ENCODE assay signal across 14 cellular contexts in genomic region chr7:101170617-101171441, GRCh38. TPM values are rescaled to one million over a fixed set of nuclear protein-coding genes. Genes with fewer than 3 reads are reported as not detected.
DNase-seq lines count a peak whose midpoint lies in the region; ATAC-seq and TF ChIP-seq lines count a peak whose summit lies in the region.
"Had no signal": no experiment of that assay in that cellular context is flagged by ENCODE, and none has a peak within 500 bp of the region (broad histone marks: within the 10 kb centered on the region; RNA-seq: fewer than 3 reads in every experiment).

No MANE protein-coding gene starts in this region.

- TF ChIP-seq CTCF in nephron (IDR thresholded peaks at IDR 0.05; ENCODE audit: unreplicated experiment in 3 of 3) (no peak), A673 (conservative IDR thresholded peaks at IDR 0.05; ENCODE audit: low read depth, low read length) (no peak)

- no peak overlapping the region for H3K27ac ChIP-seq in CD4-positive, CD25-positive, alpha-beta regulatory T cell (ENCODE audit: insufficient read depth, low read length, poor library complexity, severe bottlenecking)
- H3K27ac ChIP-seq in A673 (ENCODE audit: low read depth, low read length, poor library complexity, severe bottlenecking) (no peak overlapping the region), GM23248 (no peak overlapping the region)

- no peak for ATAC-seq in CD4-positive, CD25-positive, alpha-beta regulatory T cell (ENCODE audit: low read depth in 2 of 2)
- ATAC-seq: esophagus mucosa had no signal

- H3K36me3 Mint-ChIP-seq in CD4-positive, CD25-positive, alpha-beta regulatory T cell: peaks cover 4% of the 10 kb centered on the region
- no peaks in the 10 kb centered on the region for H3K36me3 Mint-ChIP-seq in activated T-helper 2 cell treated with anti-CD3 and anti-CD28 coated beads, Interferon-gamma antibody, Interleukin-2, Interleukin-4, amounts not matched to agents 10 μg/mL and 5 μg/mL and 100 μg/mL, durations not matched to agents 14 hours and 24 hours and 36 hours (ENCODE audit: low read depth)
- no peaks in the 10 kb centered on the region for H3K36me3 Mint-ChIP-seq in nephron (ENCODE audit: low read depth)

- no peak overlapping the region for H3K4me3 ChIP-seq in CD4-positive, CD25-positive, alpha-beta regulatory T cell (ENCODE audit: low read depth, low read length)
- H3K4me3 ChIP-seq in A673 (ENCODE audit: low read depth, low read length, poor library complexity, severe bottlenecking) (no peak overlapping the region), GM23248 (no peak overlapping the region)

- H3K79me2 ChIP-seq in GM23248 (ENCODE audit: insufficient read depth): no peaks in the 10 kb centered on the region

- intact Hi-C loops in activated T-helper 2 cell treated with anti-CD3 and anti-CD28 coated beads, Interferon-gamma antibody, Interleukin-2, Interleukin-4, amounts not matched to agents 10 μg/mL and 5 μg/mL and 100 μg/mL, durations not matched to agents 14 hours and 24 hours and 36 hours (cut with micrococcal nuclease): loop anchor here (2.0 kb wide), 1 partner anchor 282 kb away; the partner anchor contains the start of gene UFSP1
- intact Hi-C loops in A673 (cut with micrococcal nuclease; ENCODE audit: unreplicated experiment): loop anchor here (10.0 kb wide), 1 partner anchor 76 kb away; no protein-coding TSS in a partner anchor

- no peaks in the 10 kb centered on the region for H4K20me1 ChIP-seq in GM23248 (ENCODE audit: insufficient read depth)

- H3K4me2 ChIP-seq in GM23248 (ENCODE audit: unreplicated experiment): no peak overlapping the region

- peaks cover 6 to 71% (median 43%) of the 10 kb centered on the region in 4 donors for H3K4me1 Mint-ChIP-seq in CD4-positive, CD25-positive, alpha-beta regulatory T cell
- peaks cover 52% of the 10 kb centered on the region for H3K4me1 Mint-ChIP-seq in activated T-helper 2 cell treated with anti-CD3 and anti-CD28 coated beads, Interferon-gamma antibody, Interleukin-2, Interleukin-4, amounts not matched to agents 10 μg/mL and 5 μg/mL and 100 μg/mL, durations not matched to agents 14 hours and 24 hours and 36 hours (ENCODE audit: low read depth)
- H3K4me1 Mint-ChIP-seq in nephron: peaks cover 42% of the 10 kb centered on the region

- H3K9me3 Mint-ChIP-seq in CD4-positive, CD25-positive, alpha-beta regulatory T cell: peaks cover 0 to 10% (median 3%) of the 10 kb centered on the region in 7 donors
- H3K9me3 Mint-ChIP-seq in activated T-helper 2 cell treated with anti-CD3 and anti-CD28 coated beads, Interferon-gamma antibody, Interleukin-2, Interleukin-4, amounts not matched to agents 10 μg/mL and 5 μg/mL and 100 μg/mL, durations not matched to agents 14 hours and 24 hours and 36 hours: no peaks in the 10 kb centered on the region
- H3K9me3 Mint-ChIP-seq in nephron: peaks cover 4% of the 10 kb centered on the region

- H3K4me1 ChIP-seq in CD4-positive, CD25-positive, alpha-beta regulatory T cell (ENCODE audit: control insufficient read depth, insufficient read depth, low read length, poor library complexity, severe bottlenecking): peaks cover 49% of the 10 kb centered on the region
- H3K4me1 ChIP-seq in ES-I3 (ENCODE audit: insufficient read depth, low read length): peaks cover 16% of the 10 kb centered on the region
- peaks cover 55% of the 10 kb centered on the region for H3K4me1 ChIP-seq in A673 (ENCODE audit: insufficient read depth, low read length, poor library complexity, severe bottlenecking)
- H3K4me1 ChIP-seq in GM23248 (ENCODE audit: insufficient read depth): 0 out of 2 replicates have a peak, but pooled peaks cover 2% of the 10 kb centered on the region

- no peaks in the 10 kb centered on the region for H3K36me3 ChIP-seq in CD4-positive, CD25-positive, alpha-beta regulatory T cell (ENCODE audit: control insufficient read depth, insufficient read depth, low read length)
- H3K36me3 ChIP-seq in ES-I3 (ENCODE audit: insufficient read depth, low read length) (no peaks in the 10 kb centered on the region), A673 (ENCODE audit: insufficient read depth, low read length, poor library complexity, severe bottlenecking) (no peaks in the 10 kb centered on the region), GM23248 (ENCODE audit: low read depth) (no peaks in the 10 kb centered on the region)

- H2AFZ ChIP-seq in GM23248: no peak overlapping the region

- in situ Hi-C loops in GM23248 (cut with MboI): no loop called here

- peaks cover 87% of the 10 kb centered on the region for H3K27me3 Mint-ChIP-seq in CD4-positive, CD25-positive, alpha-beta regulatory T cell
- H3K27me3 Mint-ChIP-seq in activated T-helper 2 cell treated with anti-CD3 and anti-CD28 coated beads, Interferon-gamma antibody, Interleukin-2, Interleukin-4, amounts not matched to agents 10 μg/mL and 5 μg/mL and 100 μg/mL, durations not matched to agents 14 hours and 24 hours and 36 hours (ENCODE audit: low read depth): peaks cover 73% of the 10 kb centered on the region
- peaks cover 100% of the 10 kb centered on the region for H3K27me3 Mint-ChIP-seq in nephron (ENCODE audit: low read depth)

- H3F3A ChIP-seq in GM23248 (ENCODE audit: insufficient read depth): peaks cover 9% of the 10 kb centered on the region; the same call in 1 of the 2 replicates

- BruUV-seq in A673 (replicated peaks; lab: Mats Ljungman, UMichigan): no TSS peak

- CTCF ChIA-PET in A673 (lab: Charles Lee): interaction anchor here (0.6 to 1.2 kb wide), 2 partner anchors 27 to 76 kb away, joined by 7 read pairs; no protein-coding TSS in a partner anchor

- H3K9ac ChIP-seq in ES-I3 (ENCODE audit: low read depth, low read length) (peak overlapping the region; percentile 40), GM23248 (no peak overlapping the region)

- 3 to 4% methylated on average over 17 of the region's 17 CpGs for WGBS in GM23248 (ENCODE audit: low coverage in 1 of 2, low lambda C conversion rate in 2 of 2, missing lambda C conversion rate in 2 of 2), 2 experiments

- DNase-seq in CD4-positive, CD25-positive, alpha-beta regulatory T cell: no peak
- no peak for DNase-seq in activated T-helper 2 cell treated with anti-CD3 and anti-CD28 coated beads, Interferon-gamma antibody, Interleukin-2, Interleukin-4, amounts not matched to agents 10 μg/mL and 5 μg/mL and 100 μg/mL, durations not matched to agents 14 hours and 24 hours and 36 hours (ENCODE audit: low spot score)
- DNase-seq in A673 (ENCODE audit: low spot score): no peak
- no peak for DNase-seq in GM23248
- no peak for DNase-seq in ureter (ENCODE audit: low spot score)
- DNase-seq: activated CD8-positive, alpha-beta memory T cell treated with anti-CD3 and anti-CD28 coated beads, Interleukin-2, amount 50 U/mL, for 48 hours; NCI-H1105 treated with DMSO at 0.1 percent for 48 hours had no signal

- no peaks in the 10 kb centered on the region for H3K9me3 ChIP-seq in CD4-positive, CD25-positive, alpha-beta regulatory T cell (ENCODE audit: control insufficient read depth in 2 of 2, low read length in 2 of 2)
- H3K9me3 ChIP-seq in ES-I3 (ENCODE audit: control insufficient read depth, insufficient read depth, low read length) (no peaks in the 10 kb centered on the region), A673 (ENCODE audit: low read depth, low read length, poor library complexity, severe bottlenecking) (no peaks in the 10 kb centered on the region), GM23248 (ENCODE audit: low read depth) (no peaks in the 10 kb centered on the region)

- peak overlapping the region in 1 of 3 donors; percentile 53 for H3K27ac Mint-ChIP-seq in CD4-positive, CD25-positive, alpha-beta regulatory T cell
- H3K27ac Mint-ChIP-seq in activated T-helper 2 cell treated with anti-CD3 and anti-CD28 coated beads, Interferon-gamma antibody, Interleukin-2, Interleukin-4, amounts not matched to agents 10 μg/mL and 5 μg/mL and 100 μg/mL, durations not matched to agents 14 hours and 24 hours and 36 hours: peak overlapping the region; percentile 24
- H3K27ac Mint-ChIP-seq in nephron: no peak overlapping the region

- POLR2A ChIA-PET in A673 (lab: Charles Lee; ENCODE audit: low non-redundant PET): no interaction called here

- peaks cover 53% of the 10 kb centered on the region for H3K27me3 ChIP-seq in CD4-positive, CD25-positive, alpha-beta regulatory T cell (ENCODE audit: control insufficient read depth, insufficient read depth, low read length)
- peaks cover 61% of the 10 kb centered on the region for H3K27me3 ChIP-seq in A673 (replicated peaks; ENCODE audit: insufficient read depth, low read depth, low read length, poor library complexity)
- peaks cover 62% of the 10 kb centered on the region for H3K27me3 ChIP-seq in GM23248 (replicated peaks; ENCODE audit: insufficient read depth)

- peak overlapping the region; percentile 24 to 69 (median 62) for H3K4me3 Mint-ChIP-seq in CD4-positive, CD25-positive, alpha-beta regulatory T cell
- H3K4me3 Mint-ChIP-seq in activated T-helper 2 cell treated with anti-CD3 and anti-CD28 coated beads, Interferon-gamma antibody, Interleukin-2, Interleukin-4, amounts not matched to agents 10 μg/mL and 5 μg/mL and 100 μg/mL, durations not matched to agents 14 hours and 24 hours and 36 hours (ENCODE audit: low read depth): no peak overlapping the region
- H3K4me3 Mint-ChIP-seq in nephron: peak overlapping the region; percentile 1 to 64 (median 19)

- no peaks in the 10 kb centered on the region for H3K9me2 ChIP-seq in GM23248 (ENCODE audit: insufficient read depth)

RNA-seq across cellular contexts. Expression of gene VGF, which starts 5.5 kb away (rescaled TPM):
- not detected for total RNA-seq in CD4-positive, CD25-positive, alpha-beta regulatory T cell
- not detected for polyA plus RNA-seq in CD4-positive, CD25-positive, alpha-beta regulatory T cell
- total RNA-seq in activated T-helper 2 cell treated with anti-CD3 and anti-CD28 coated beads, Interferon-gamma antibody, Interleukin-2, Interleukin-4, amounts not matched to agents 10 μg/mL and 5 μg/mL and 100 μg/mL, durations not matched to agents 14 hours and 24 hours and 36 hours: 0.23 and 0.41 TPM in 2 replicates
- total RNA-seq in A673 (2021): 14.4 and 16.0 TPM in 2 replicates
- 0.89 TPM in 1 of 2 replicates, not detected in the other for total RNA-seq in GM23248 (2014; rRNA removed; shearing (Covaris generic))
- 0.11 TPM in 1 of 2 replicates, not detected in the other for polyA plus RNA-seq in GM23248 (2016; fragmentation: Nextera tagmentation; extraction: Ambion mirVana)
- total RNA-seq in ureter: not detected
- total RNA-seq: esophagus mucosa had no signal

RNA-seq across cellular contexts. Expression of gene NAT16, which starts 9.3 kb away (rescaled TPM):
- total RNA-seq in CD4-positive, CD25-positive, alpha-beta regulatory T cell: not detected
- not detected for polyA plus RNA-seq in CD4-positive, CD25-positive, alpha-beta regulatory T cell
- not detected in 2 replicates for total RNA-seq in activated T-helper 2 cell treated with anti-CD3 and anti-CD28 coated beads, Interferon-gamma antibody, Interleukin-2, Interleukin-4, amounts not matched to agents 10 μg/mL and 5 μg/mL and 100 μg/mL, durations not matched to agents 14 hours and 24 hours and 36 hours
- total RNA-seq in A673 (2021): not detected in 2 replicates
- total RNA-seq in GM23248 (2014; rRNA removed; shearing (Covaris generic)): not detected in 2 replicates
- not detected in 2 replicates for polyA plus RNA-seq in GM23248 (2016; fragmentation: Nextera tagmentation; extraction: Ambion mirVana)
- total RNA-seq in ureter: not detected
- total RNA-seq: cardiac septum, esophagus mucosa, NCI-H460, RPMI7951 had no signal

RNA-seq across cellular contexts. Expression of gene AP1S1, which starts 16.6 kb away (rescaled TPM):
- total RNA-seq in CD4-positive, CD25-positive, alpha-beta regulatory T cell: 14.5 TPM
- polyA plus RNA-seq in CD4-positive, CD25-positive, alpha-beta regulatory T cell: 1 to 10 TPM; 5.4 to 8.8 (median 6.3) TPM
- 41.8 and 42.8 TPM in 2 replicates for total RNA-seq in activated T-helper 2 cell treated with anti-CD3 and anti-CD28 coated beads, Interferon-gamma antibody, Interleukin-2, Interleukin-4, amounts not matched to agents 10 μg/mL and 5 μg/mL and 100 μg/mL, durations not matched to agents 14 hours and 24 hours and 36 hours
- total RNA-seq in A673 (2021) (71.3 and 79.0 TPM in 2 replicates), ureter (50.5 TPM)
- 198 and 236 TPM in 2 replicates for total RNA-seq in GM23248 (2014; rRNA removed; shearing (Covaris generic))
- 37.4 and 38.2 TPM in 2 replicates for polyA plus RNA-seq in GM23248 (2016; fragmentation: Nextera tagmentation; extraction: Ambion mirVana)

RNA-seq across cellular contexts. Expression of gene MOGAT3, which starts 30.0 kb away (rescaled TPM):
- total RNA-seq in CD4-positive, CD25-positive, alpha-beta regulatory T cell: not detected
- not detected for polyA plus RNA-seq in CD4-positive, CD25-positive, alpha-beta regulatory T cell
- total RNA-seq in activated T-helper 2 cell treated with anti-CD3 and anti-CD28 coated beads, Interferon-gamma antibody, Interleukin-2, Interleukin-4, amounts not matched to agents 10 μg/mL and 5 μg/mL and 100 μg/mL, durations not matched to agents 14 hours and 24 hours and 36 hours: not detected in 2 replicates
- total RNA-seq in A673 (2021) (not detected in 2 replicates), ureter (not detected)
- not detected in 2 replicates for total RNA-seq in GM23248 (2014; rRNA removed; shearing (Covaris generic))
- polyA plus RNA-seq in GM23248 (2016; fragmentation: Nextera tagmentation; extraction: Ambion mirVana): not detected in 2 replicates
- total RNA-seq: cardiac septum, esophagus mucosa, NCI-H460, RPMI7951, temporal lobe had no signal

RNA-seq across cellular contexts. Expression of gene SERPINE1, which starts 43.9 kb away (rescaled TPM):
- 0.39 TPM for total RNA-seq in CD4-positive, CD25-positive, alpha-beta regulatory T cell
- polyA plus RNA-seq in CD4-positive, CD25-positive, alpha-beta regulatory T cell: not detected
- 0.23 TPM in 2 replicates for total RNA-seq in activated T-helper 2 cell treated with anti-CD3 and anti-CD28 coated beads, Interferon-gamma antibody, Interleukin-2, Interleukin-4, amounts not matched to agents 10 μg/mL and 5 μg/mL and 100 μg/mL, durations not matched to agents 14 hours and 24 hours and 36 hours
- total RNA-seq in A673 (2021): 4.7 and 5.3 TPM in 2 replicates
- 1,900 and 2,000 TPM in 2 replicates for total RNA-seq in GM23248 (2014; rRNA removed; shearing (Covaris generic))
- 1,537 and 1,563 TPM in 2 replicates for polyA plus RNA-seq in GM23248 (2016; fragmentation: Nextera tagmentation; extraction: Ambion mirVana)
- total RNA-seq in ureter: 4.3 TPM
